In the genomic region with DNA sequence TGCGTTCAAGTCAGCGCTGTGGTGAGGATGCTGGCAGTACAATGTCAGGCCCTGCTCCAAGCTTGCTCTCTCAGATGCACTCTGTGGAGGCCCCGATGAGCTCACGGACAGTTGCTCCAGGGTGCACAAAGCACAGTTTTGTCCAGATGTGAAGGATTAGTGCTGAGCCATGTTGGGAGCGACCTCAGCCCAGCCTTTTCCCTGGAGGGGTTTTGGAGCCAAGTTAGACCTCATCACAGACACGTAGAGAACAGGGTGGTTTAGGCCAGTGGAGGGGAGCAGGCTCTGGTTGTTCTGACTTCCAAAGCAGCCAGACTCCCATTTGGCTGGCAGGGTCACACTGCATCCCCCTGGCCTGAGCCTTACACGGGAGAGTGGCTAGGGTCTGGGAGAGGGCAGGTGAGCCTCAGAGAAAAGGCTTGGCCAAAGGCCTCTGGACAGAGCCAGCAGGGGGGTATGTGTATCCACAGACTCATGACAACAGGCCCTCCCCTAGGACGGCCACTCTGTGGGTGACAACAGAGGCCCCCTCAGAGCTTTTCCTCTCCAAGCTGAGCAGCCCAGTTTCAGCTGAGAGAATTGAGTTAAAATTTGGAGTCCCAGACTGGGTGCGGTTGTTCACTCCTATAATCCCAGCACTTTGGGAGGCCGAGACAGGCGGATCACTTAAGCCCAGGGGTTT, we compare ENCODE assay signal across 13 cellular contexts. TPM values are rescaled to one million over a fixed set of nuclear protein-coding genes. Genes with fewer than 3 reads are reported as not detected.
DNase-seq lines count a peak whose midpoint lies in the region; ATAC-seq and TF ChIP-seq lines count a peak whose summit lies in the region.
"Had no signal": no experiment of that assay in that cellular context is flagged by ENCODE, and none has a peak within 500 bp of the region (broad histone marks: within the 10 kb centered on the region; RNA-seq: fewer than 3 reads in every experiment).

No MANE protein-coding gene starts in this region.

- H3K4me3 ChIP-seq in esophagus squamous epithelium (no peak overlapping the region), mesenchymal stem cell (ENCODE audit: insufficient read depth in 1 of 2, low read depth in 1 of 2, low read length in 2 of 2) (peak overlapping the region in 1 of 2 experiments; percentile 30), testis (no peak overlapping the region), mesendoderm (ENCODE audit: low read length) (no peak overlapping the region)

- H3K4ac ChIP-seq in mesenchymal stem cell (ENCODE audit: low read depth in 1 of 2, low read length in 2 of 2) (peak overlapping the region in 1 of 2 experiments; percentile 36), mesendoderm (ENCODE audit: low read depth, low read length) (no peak overlapping the region)

- H2BK12ac ChIP-seq in mesenchymal stem cell (ENCODE audit: low read length in 2 of 2), result no peak overlapping the region

- no peak overlapping the region for H4K91ac ChIP-seq in mesenchymal stem cell (ENCODE audit: low read length)

- no peak overlapping the region for H2BK15ac ChIP-seq in mesenchymal stem cell (ENCODE audit: low read depth, poor library complexity, severe bottlenecking)
- no peak overlapping the region for H2BK15ac ChIP-seq in mesendoderm (replicated peaks; ENCODE audit: low read depth)

- H3K36me3 ChIP-seq in esophagus squamous epithelium (no peaks in the 10 kb centered on the region), mesenchymal stem cell (ENCODE audit: control insufficient read depth in 1 of 2, insufficient read depth in 2 of 2, low read depth in 1 of 2, low read length in 2 of 2) (peaks cover 0 to 21% of the 10 kb centered on the region in 2 experiments), testis (ENCODE audit: low read depth, missing control alignments) (no peaks in the 10 kb centered on the region), mesendoderm (ENCODE audit: control insufficient read depth, insufficient read depth, low read length) (no peaks in the 10 kb centered on the region)

- H3K56ac ChIP-seq in mesendoderm (ENCODE audit: low read length), result no peak overlapping the region

- peaks cover 4 to 55% (median 28%) of the 10 kb centered on the region in 3 donors for H3K4me1 ChIP-seq in esophagus squamous epithelium
- peaks cover 8% of the 10 kb centered on the region for H3K4me1 ChIP-seq in mesenchymal stem cell (ENCODE audit: control insufficient read depth, insufficient read depth, low read depth, low read length)
- H3K4me1 ChIP-seq in testis, result peaks cover 19% of the 10 kb centered on the region
- no peaks in the 10 kb centered on the region for H3K4me1 ChIP-seq in mesendoderm (ENCODE audit: control insufficient read depth, low read depth, low read length)

- 72 to 90% methylated on average over 7 to 10 of the region's 11 CpGs for WGBS in esophagus squamous epithelium, 2 donors
- 94% methylated on average over 10 of the region's 11 CpGs for WGBS in mesenchymal stem cell
- 53 to 68% methylated on average over 7 to 11 of the region's 11 CpGs for WGBS in testis, 2 donors
- WGBS in mesendoderm (ENCODE audit: extremely low coverage, insufficient coverage, low lambda C conversion rate), result no CpG with 5 or more reads among the region's 11 CpGs

- H3K27me3 ChIP-seq in esophagus squamous epithelium (peaks cover 0 to 69% (median 0%) of the 10 kb centered on the region in 4 donors), mesenchymal stem cell (ENCODE audit: control insufficient read depth in 1 of 2, insufficient read depth in 1 of 2, low read length in 2 of 2) (peaks cover 0 to 4% of the 10 kb centered on the region in 2 experiments), testis (no peaks in the 10 kb centered on the region), mesendoderm (ENCODE audit: insufficient read depth, low read length, poor library complexity) (no peaks in the 10 kb centered on the region)

- no peaks in the 10 kb centered on the region for H3K79me2 ChIP-seq in mesendoderm (ENCODE audit: control insufficient read depth, insufficient read depth, low read length)

- DNase-seq in LHCN-M2 (ENCODE audit: low read depth), result peak; percentile 45
- no peak for DNase-seq in esophagus squamous epithelium (lab: John Stamatoyannopoulos, UW)
- DNase-seq in mesenchymal stem cell, result no peak
- peak; percentile 64 for DNase-seq in testis
- no peak for DNase-seq in NCI-H774 (lab: John Stamatoyannopoulos, UW)
- DNase-seq in mesendoderm, result no peak
- DNase-seq: DMS79, NCI-H226 had no signal

- H3K27ac ChIP-seq in esophagus squamous epithelium (peak overlapping the region; percentile 54 to 88 (median 70)), mesenchymal stem cell (ENCODE audit: low read length, poor library complexity, severe bottlenecking) (no peak overlapping the region), testis (peak overlapping the region; percentile 34 to 85), mesendoderm (ENCODE audit: low read depth, low read length) (no peak overlapping the region)
- H3K27ac ChIP-seq: HL-60 had no signal

- no peak for TF ChIP-seq POLR2A in esophagus squamous epithelium (IDR thresholded peaks at IDR 0.05)
- TF ChIP-seq POLR2A in testis (IDR thresholded peaks at IDR 0.05), result no peak

- no peak overlapping the region for H2AK5ac ChIP-seq in mesenchymal stem cell (ENCODE audit: low read length, severe bottlenecking)
- H2AK5ac ChIP-seq in mesendoderm (ENCODE audit: low read length), result no peak overlapping the region

- no peak overlapping the region for H2BK5ac ChIP-seq in mesenchymal stem cell (ENCODE audit: low read depth, low read length, poor library complexity, severe bottlenecking)
- no peak overlapping the region for H2BK5ac ChIP-seq in mesendoderm (ENCODE audit: low read length)

- H3K23ac ChIP-seq in mesenchymal stem cell (ENCODE audit: low read length in 2 of 2) (no peak overlapping the region), mesendoderm (ENCODE audit: low read length) (no peak overlapping the region)

- H3K9ac ChIP-seq in mesenchymal stem cell (ENCODE audit: low read length) (peak overlapping the region; percentile 92), mesendoderm (ENCODE audit: low read length) (no peak overlapping the region)

- no peak overlapping the region for H2BK120ac ChIP-seq in mesenchymal stem cell (ENCODE audit: low read depth, low read length)
- H2BK120ac ChIP-seq in mesendoderm (ENCODE audit: low read depth, low read length), result no peak overlapping the region

- H3K9me3 ChIP-seq in esophagus squamous epithelium (no peaks in the 10 kb centered on the region), mesenchymal stem cell (ENCODE audit: control insufficient read depth, low read length) (no peaks in the 10 kb centered on the region), testis (no peaks in the 10 kb centered on the region)

- H4K8ac ChIP-seq in mesenchymal stem cell (ENCODE audit: low read length), result no peak overlapping the region
- H4K8ac ChIP-seq in mesendoderm (ENCODE audit: low read depth, low read length), result no peak overlapping the region

- H3K18ac ChIP-seq in mesenchymal stem cell (ENCODE audit: low read depth in 1 of 2, low read length in 2 of 2), result no peak overlapping the region
- H3K18ac ChIP-seq in mesendoderm (ENCODE audit: low read length), result no peak overlapping the region

- intact Hi-C loops in esophagus squamous epithelium (cut with DNase I) (no loop called here), testis (cut with DNase I; ENCODE audit: low total_unique reads) (loop anchor here (10.0 kb wide), 1 partner anchor 72 kb away; no protein-coding TSS in a partner anchor)

- ATAC-seq in GM19467 (IDR thresholded peaks at IDR 0.05; ENCODE audit: unreplicated experiment), result no peak
- ATAC-seq in HG02852 (IDR thresholded peaks at IDR 0.05; ENCODE audit: unreplicated experiment), result no peak
- ATAC-seq: WTC11 had no signal

- no peak overlapping the region for H3K4me2 ChIP-seq in mesenchymal stem cell (ENCODE audit: low read length, poor library complexity, severe bottlenecking)
- no peak overlapping the region for H3K4me2 ChIP-seq in mesendoderm (ENCODE audit: low read length)

- H4K5ac ChIP-seq in mesendoderm (ENCODE audit: low read length), result no peak overlapping the region

- H2AFZ ChIP-seq in mesenchymal stem cell (ENCODE audit: low read depth, low read length), result no peak overlapping the region

- no peaks in the 10 kb centered on the region for H3K79me1 ChIP-seq in mesenchymal stem cell (replicated peaks; ENCODE audit: low read length, poor library complexity, severe bottlenecking)
- H3K79me1 ChIP-seq in mesendoderm (ENCODE audit: low read length), result no peaks in the 10 kb centered on the region

- TF ChIP-seq CTCF in esophagus squamous epithelium (IDR thresholded peaks at IDR 0.05) (no peak), testis (IDR thresholded peaks at IDR 0.05) (no peak)

- H3K14ac ChIP-seq in mesenchymal stem cell (ENCODE audit: low read length in 2 of 2), result no peak overlapping the region

RNA-seq across cellular contexts. Expression of a gene that starts 4.6 kb away (rescaled TPM):
- total RNA-seq in LHCN-M2 (2014; rRNA removed), result not detected in 2 replicates
- 0.80 TPM for polyA plus RNA-seq in LHCN-M2 (2012)
- 10 to 100 TPM in 1 of 4 donors, 1 to 10 TPM in 3; 2.7 to 22.1 (median 3.0) TPM for total RNA-seq in esophagus squamous epithelium
- 1.6 TPM for polyA plus RNA-seq in mesenchymal stem cell (2013, experiment 1 of 2)
- polyA plus RNA-seq in mesenchymal stem cell (2013, experiment 2 of 2), result 2.0 TPM
- total RNA-seq in testis, result 10 to 100 TPM; 13.1 to 20.7 TPM
- polyA plus RNA-seq in testis (ENCODE audit: insufficient read depth, low read depth, low replicate concordance), result 47.0 TPM
- 18.5 TPM for polyA plus RNA-seq in mesendoderm (2013, experiment 1 of 2)
- 19.5 TPM for polyA plus RNA-seq in mesendoderm (2013, experiment 2 of 2)
- total RNA-seq: activated T-helper 1 cell treated with anti-CD3 and anti-CD28 coated beads, Interleukin-12 subunit alpha, Interleukin-12 subunit beta, Interleukin-2, Interleukin-4 antibody, amounts not matched to agents 30 ng/mL and 10 ng/mL and 1 ng/mL, durations not matched to agents 14 hours and 24 hours and 36 hours had no signal

RNA-seq across cellular contexts. Expression of a gene that starts 58.7 kb away (rescaled TPM):
- total RNA-seq in LHCN-M2 (2014; rRNA removed), result 9.1 and 11.7 TPM in 2 replicates
- polyA plus RNA-seq in LHCN-M2 (2012), result 11.4 TPM
- 10 to 100 TPM; 25.6 to 35.6 (median 32.7) TPM for total RNA-seq in esophagus squamous epithelium
- 13.6 TPM for polyA plus RNA-seq in mesenchymal stem cell (2013, experiment 1 of 2)
- 13.5 TPM for polyA plus RNA-seq in mesenchymal stem cell (2013, experiment 2 of 2)
- 10 to 100 TPM; 51.5 to 53.0 TPM for total RNA-seq in testis
- 69.6 TPM for polyA plus RNA-seq in testis (ENCODE audit: insufficient read depth, low read depth, low replicate concordance)
- polyA plus RNA-seq in mesendoderm (2013, experiment 1 of 2), result 19.6 TPM
- polyA plus RNA-seq in mesendoderm (2013, experiment 2 of 2), result 20.5 TPM

Comparison
In these comparisons a context has a peak if more than half of its experiments do, and no peak if none do; other contexts are left out.
1. DNase-seq: peak in LHCN-M2 (single experiment) and testis (single experiment); none in esophagus squamous epithelium (single experiment), mesenchymal stem cell (single experiment), NCI-H774 (single experiment) and mesendoderm (single experiment).
2. H3K27ac ChIP-seq: peak in esophagus squamous epithelium (4 of 4) and testis (2 of 2); none in mesenchymal stem cell (single experiment) and mesendoderm (single experiment).